Comparison of ENCODE assay signal across 8 cellular contexts in genomic region chr1:161045749-161046573, GRCh38. TPM values are rescaled to one million over a fixed set of nuclear protein-coding genes. Genes with fewer than 3 reads are reported as not detected.
DNase-seq lines count a peak whose midpoint lies in the region; ATAC-seq, FAIRE-seq and TF ChIP-seq lines count a peak whose summit lies in the region.

USF1 (minus strand) TSS chr1:161045977; CDS start chr1:161043275, 2,702 bp downstream.

- DNase-seq in GM12892 (ENCODE audit: insufficient read length) (peak; percentile 79), NCI-H146 treated with DMSO at 0.1 percent for 48 hours (lab: John Stamatoyannopoulos, UW; ENCODE audit: unreplicated experiment) (peak; percentile 96), amniotic epithelial cell (ENCODE audit: low read depth) (peak; percentile 93), left cardiac atrium (peak; percentile 94), progenitor cell of endocrine pancreas (ENCODE audit: low spot score, unreplicated experiment) (peak; percentile 80), ureter (ENCODE audit: low spot score) (peak; percentile 96)

- H3K9me3 Mint-ChIP-seq in progenitor cell of endocrine pancreas (ENCODE audit: low read depth): peaks cover 14% of the 10 kb centered on the region

- intact Hi-C loops in T-helper 1 cell treated with Interleukin-12 subunit alpha and Interleukin-12 subunit beta and Interleukin-4 antibody, amounts not matched to agents 30 ng/mL and 1 ng/mL, for 36 hours (cut with micrococcal nuclease): loop anchor here (1.0 to 10.0 kb wide), 15 partner anchors 8 to 784 kb away; partner anchors contain the start of genes COPA, DCAF8, DEDD and F11R
- intact Hi-C loops in left cardiac atrium (cut with DNase I): loop anchor here in 1 of 2 donors (10.0 kb wide), 2 partner anchors 51 to 89 kb away; partner anchors contain the start of gene DEDD

- no peak for TF ChIP-seq CTCF in progenitor cell of endocrine pancreas (IDR thresholded peaks at IDR 0.05; ENCODE audit: unreplicated experiment)

- peak; percentile 97 for FAIRE-seq in GM12892 (lab: Jason Lieb, UNC)

- TF ChIP-seq POLR2A in GM12892 (IDR thresholded peaks at IDR 0.05; ENCODE audit: low read depth, low read length): peak; percentile 75; the same call in 1 of the 2 replicates

- peaks cover 14% of the 10 kb centered on the region for H3K36me3 Mint-ChIP-seq in progenitor cell of endocrine pancreas (ENCODE audit: insufficient read depth)

- peaks cover 5% of the 10 kb centered on the region for H3K27me3 Mint-ChIP-seq in progenitor cell of endocrine pancreas

- peak within 1 kb of the TSS; percentile 100 for H3K27ac Mint-ChIP-seq in progenitor cell of endocrine pancreas

- H3K4me1 Mint-ChIP-seq in progenitor cell of endocrine pancreas (ENCODE audit: low read depth): peaks cover 10% of the 10 kb centered on the region

- peak within 1 kb of the TSS; percentile 99 for H3K4me3 Mint-ChIP-seq in progenitor cell of endocrine pancreas (ENCODE audit: low read depth)

- ATAC-seq in HG02870 (IDR thresholded peaks at IDR 0.05; ENCODE audit: unreplicated experiment): peak; percentile 49
- ATAC-seq in left cardiac atrium: peak; percentile 96 to 97

RNA-seq across cellular contexts. Expression of gene USF1, which starts in this region (rescaled TPM):
- 37.3 TPM for polyA plus RNA-seq in GM12892 (2012; ENCODE audit: missing spikeins)
- total RNA-seq in T-helper 1 cell treated with Interleukin-12 subunit alpha and Interleukin-12 subunit beta and Interleukin-4 antibody, amounts not matched to agents 30 ng/mL and 1 ng/mL, for 36 hours: 78.3 and 86.9 TPM in 2 replicates
- 10 to 100 TPM; 33.7 to 34.4 TPM for total RNA-seq in left cardiac atrium
- 79.9 and 88.7 TPM in 2 replicates for total RNA-seq in progenitor cell of endocrine pancreas
- 70.7 TPM for total RNA-seq in ureter

Comparison
In these comparisons a context has a peak if more than half of its experiments do, and no peak if none do; other contexts are left out.
1. Peak in every context shown above with its lines: DNase-seq and ATAC-seq.